In the genomic region with DNA sequence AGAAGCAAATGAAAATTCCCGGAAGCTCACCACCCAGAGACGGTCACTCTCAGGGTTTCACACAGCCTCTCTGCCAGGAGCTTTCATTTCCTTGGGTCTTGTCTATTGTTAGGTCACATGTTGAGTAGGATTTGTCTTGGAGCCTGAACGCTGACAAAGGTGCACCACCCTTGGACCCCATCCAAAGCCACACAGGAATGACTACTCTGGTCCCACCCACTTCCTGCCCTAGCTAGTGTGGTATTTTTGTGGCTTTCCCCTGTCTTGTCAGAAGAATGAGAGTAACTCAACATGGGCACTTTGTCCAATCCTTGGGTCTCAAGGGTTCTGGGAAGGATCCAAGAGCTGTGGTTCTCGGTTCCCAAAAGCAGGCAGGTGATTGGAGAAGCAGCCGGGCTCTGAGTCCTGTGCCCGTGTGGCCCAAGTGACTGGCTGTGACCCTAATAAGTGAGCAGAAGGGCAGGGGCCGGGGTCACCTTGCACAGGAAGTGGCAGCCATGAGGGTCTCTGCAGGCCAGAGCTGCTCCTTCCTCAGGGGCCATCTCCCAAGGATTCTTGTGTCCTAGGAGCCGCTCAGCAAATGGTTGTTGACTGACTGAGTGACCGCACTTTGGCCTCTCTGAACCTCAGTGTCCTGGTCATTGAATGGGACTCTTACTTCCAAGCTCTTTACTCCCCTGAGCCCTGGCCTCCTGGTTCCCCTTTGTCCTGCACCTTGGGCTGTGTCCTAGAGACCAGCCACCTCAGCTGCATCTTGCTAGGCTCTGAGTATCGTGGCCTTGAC, we compare ENCODE assay signal across 9 cellular contexts. TPM values are rescaled to one million over a fixed set of nuclear protein-coding genes. Genes with fewer than 3 reads are reported as not detected.
DNase-seq lines count a peak whose midpoint lies in the region; ATAC-seq and TF ChIP-seq lines count a peak whose summit lies in the region.
"Had no signal": no experiment of that assay in that cellular context is flagged by ENCODE, and none has a peak within 500 bp of the region (broad histone marks: within the 10 kb centered on the region; RNA-seq: fewer than 3 reads in every experiment).

No MANE protein-coding gene starts in this region.

- H3K27me3 Mint-ChIP-seq in activated naive CD8-positive, alpha-beta T cell treated with anti-CD3 and anti-CD28 coated beads for 36 hours: no peaks in the 10 kb centered on the region

- H3K4me1 ChIP-seq in BLaER1: peaks cover 17% of the 10 kb centered on the region

- in situ Hi-C loops in SK-MEL-5 (cut with HindIII; ENCODE audit: low pct_unique_long_range_greater_than_20kb, low sequenced_read_pairs): no loop called here

- peak overlapping the region; percentile 92 for H3K27ac Mint-ChIP-seq in activated naive CD8-positive, alpha-beta T cell treated with anti-CD3 and anti-CD28 coated beads for 36 hours

- no peaks in the 10 kb centered on the region for H3K9me3 ChIP-seq in BLaER1

- no peaks in the 10 kb centered on the region for H3K27me3 ChIP-seq in BLaER1

- ATAC-seq in HG02678 (IDR thresholded peaks at IDR 0.05; ENCODE audit: unreplicated experiment): peak; percentile 73
- ATAC-seq in HG03039 (IDR thresholded peaks at IDR 0.05; ENCODE audit: unreplicated experiment): no peak

- H3K4me3 ChIP-seq in BLaER1: no peak overlapping the region

- H3K27ac ChIP-seq in BLaER1: no peak overlapping the region; the same call in 1 of the 2 replicates

- CTCF ChIA-PET in GM10248 (lab: Yijun Ruan, JAX): interaction anchor here (1.0 to 2.2 kb wide), 6 partner anchors 9 to 163 kb away, joined by 3 to 7 read pairs (median 3); no protein-coding TSS in a partner anchor

- no peak overlapping the region for H3K9ac ChIP-seq in BLaER1

- H3K36me3 Mint-ChIP-seq in activated naive CD8-positive, alpha-beta T cell treated with anti-CD3 and anti-CD28 coated beads for 36 hours: no peaks in the 10 kb centered on the region

- TF ChIP-seq CTCF in GM10248 (IDR thresholded peaks at IDR 0.05; ENCODE audit: control extremely low read depth, extremely low read depth, low read depth, missing control alignments): no peak

- no peaks in the 10 kb centered on the region for H3K9me3 Mint-ChIP-seq in activated naive CD8-positive, alpha-beta T cell treated with anti-CD3 and anti-CD28 coated beads for 36 hours

- no peaks in the 10 kb centered on the region for H3K36me3 ChIP-seq in BLaER1

- no peaks in the 10 kb centered on the region for H4K20me1 ChIP-seq in BLaER1

- H3K4me3 Mint-ChIP-seq in activated naive CD8-positive, alpha-beta T cell treated with anti-CD3 and anti-CD28 coated beads for 36 hours: peak overlapping the region; percentile 67

- H3K4me1 Mint-ChIP-seq in activated naive CD8-positive, alpha-beta T cell treated with anti-CD3 and anti-CD28 coated beads for 36 hours: peaks cover 71% of the 10 kb centered on the region

- POLR2A ChIA-PET in GM10248 (lab: Yijun Ruan, JAX): no interaction called here

- H3K4me2 ChIP-seq in BLaER1: peak overlapping the region; percentile 78

- DNase-seq in SK-MEL-5 (ENCODE audit: low read depth, low spot score): peak; percentile 24
- DNase-seq in activated naive CD8-positive, alpha-beta T cell treated with anti-CD3 and anti-CD28 coated beads for 36 hours: peak; percentile 80
- DNase-seq in myocyte (ENCODE audit: low read depth): peak; percentile 25
- DNase-seq in GM10248 (ENCODE audit: extremely low spot score): no peak
- no peak for DNase-seq in NCI-H524 (lab: John Stamatoyannopoulos, UW)

RNA-seq across cellular contexts. Expression of gene FGD3, which starts 6.9 kb away (rescaled TPM):
- total RNA-seq in SK-MEL-5 (2014; rRNA removed; shearing (Covaris generic)): 0.08 and 0.13 TPM in 2 replicates
- polyA plus RNA-seq in SK-MEL-5 (2015; cell fraction: cytosol; rRNA removed): 0.60 and 0.62 TPM in 2 replicates
- 0.36 TPM in 1 of 2 replicates, not detected in the other for polyA plus RNA-seq in SK-MEL-5 (2015; cell fraction: nucleus; rRNA removed)
- total RNA-seq in activated naive CD8-positive, alpha-beta T cell treated with anti-CD3 and anti-CD28 coated beads for 36 hours: 10 to 100 TPM; 41.5 to 42.9 TPM
- total RNA-seq in myocyte: 0.86 and 0.88 TPM in 2 replicates
- 0.13 TPM for polyA plus RNA-seq in myocyte (2012)
- total RNA-seq: dermis microvascular lymphatic vessel endothelial cell had no signal

Comparison
In these comparisons a context has a peak if more than half of its experiments do, and no peak if none do; other contexts are left out.
1. DNase-seq: peak in SK-MEL-5 (single experiment), activated naive CD8-positive, alpha-beta T cell treated with anti-CD3 and anti-CD28 coated beads for 36 hours (single experiment) and myocyte (single experiment); none in GM10248 (single experiment) and NCI-H524 (0 of 2).
2. RNA of gene FGD3, which starts 6.9 kb away (total RNA-seq): 41.5 to 42.9 TPM in activated naive CD8-positive, alpha-beta T cell treated with anti-CD3 and anti-CD28 coated beads for 36 hours; 0.86 to 0.88 TPM in myocyte and 0.08 to 0.13 TPM in SK-MEL-5; every median in the first group is over 10 times any median in the second.